Comparison of ENCODE assay signal across 12 cellular contexts in the genomic region with DNA sequence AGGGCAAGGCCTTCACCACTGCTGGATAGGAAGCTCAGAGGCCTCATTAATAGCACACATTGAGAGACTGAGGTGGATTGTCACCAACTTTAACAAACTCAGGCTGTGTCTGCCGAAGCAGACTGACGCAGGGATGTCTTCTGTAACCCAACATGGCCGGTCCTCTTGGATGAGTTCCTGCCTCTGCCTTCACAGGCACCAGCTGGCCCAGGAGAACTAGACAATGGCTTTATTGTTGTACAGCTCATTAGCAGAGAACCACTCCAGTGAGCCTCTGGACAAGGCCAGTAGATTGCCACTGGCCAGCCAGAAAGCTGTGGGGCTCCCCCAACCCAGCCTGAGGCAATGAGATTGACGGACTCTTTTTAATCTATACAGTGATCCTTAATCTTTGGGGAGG. TPM values are rescaled to one million over a fixed set of nuclear protein-coding genes. Genes with fewer than 3 reads are reported as not detected.
DNase-seq lines count a peak whose midpoint lies in the region; ATAC-seq and TF ChIP-seq lines count a peak whose summit lies in the region.
"Had no signal": no experiment of that assay in that cellular context is flagged by ENCODE, and none has a peak within 500 bp of the region (broad histone marks: within the 10 kb centered on the region; RNA-seq: fewer than 3 reads in every experiment).

No MANE protein-coding gene starts in this region.

- DNase-seq in NCI-H146 (lab: John Stamatoyannopoulos, UW) = peak; percentile 45
- no peak for DNase-seq in NCI-H146 treated with DMSO at 0.1 percent for 48 hours (lab: John Stamatoyannopoulos, UW; ENCODE audit: unreplicated experiment)
- DNase-seq in body of pancreas = peak; percentile 25 to 54 (median 46)
- DNase-seq in substantia nigra (lab: John Stamatoyannopoulos, UW) = peak in 47 of 49 donors; percentile 13 to 90 (median 68)
- DNase-seq in GM03348 (ENCODE audit: low spot score) = no peak
- no peak for DNase-seq in MG63
- DNase-seq in iPS-NIHi11 (ENCODE audit: low spot score) = no peak
- DNase-seq: EL, NCI-H446 had no signal

- TF ChIP-seq POLR2A in body of pancreas (IDR thresholded peaks at IDR 0.05) = no peak

- WGBS in body of pancreas, 2 donors = 64 to 85% methylated on average over 3 to 4 of the region's 4 CpGs

- peak overlapping the region in 3 of 4 donors; percentile 39 to 65 (median 62) for H3K27ac ChIP-seq in body of pancreas
- H3K27ac ChIP-seq in layer of hippocampus (ENCODE audit: low read depth, low read length) = peak overlapping the region; percentile 59
- peak overlapping the region; percentile 24 for H3K27ac ChIP-seq in substantia nigra (ENCODE audit: low read depth, low read length, poor library complexity, severe bottlenecking)

- H3K4me3 ChIP-seq in body of pancreas = no peak overlapping the region
- H3K4me3 ChIP-seq in MG63 = no peak overlapping the region

- peaks cover 30% of the 10 kb centered on the region for H3K4me1 ChIP-seq in body of pancreas

- H3K36me3 ChIP-seq in body of pancreas (replicated peaks in 1 of 2; ENCODE audit: insufficient read depth in 1 of 2, low read depth in 2 of 2) (peaks cover 0 to 2% of the 10 kb centered on the region in 2 donors), MG63 (peaks cover 5% of the 10 kb centered on the region)

- ATAC-seq in body of pancreas = peak; percentile 69

- no peaks in the 10 kb centered on the region for H3K9me3 ChIP-seq in body of pancreas
- no peaks in the 10 kb centered on the region for H3K9me3 ChIP-seq in MG63

- no peaks in the 10 kb centered on the region for H3K27me3 ChIP-seq in body of pancreas
- no peaks in the 10 kb centered on the region for H3K27me3 ChIP-seq in layer of hippocampus (ENCODE audit: control insufficient read depth, insufficient read depth, low read length)
- H3K27me3 ChIP-seq in MG63 = no peaks in the 10 kb centered on the region

- no peak for TF ChIP-seq CTCF in body of pancreas (IDR thresholded peaks at IDR 0.05)

- intact Hi-C loops in body of pancreas (cut with DNase I) = no loop called here

RNA-seq across cellular contexts. Expression of gene NODAL, which starts 9.4 kb away (rescaled TPM):
- total RNA-seq in body of pancreas = not detected
- not detected in 2 replicates for total RNA-seq in MG63 (2014; rRNA removed; shearing (Covaris generic); ENCODE audit: low replicate concordance)
- total RNA-seq: H4, lung microvascular endothelial cell had no signal

RNA-seq across cellular contexts. Expression of gene EIF4EBP2, which starts 28.2 kb away (rescaled TPM):
- 10 to 100 TPM; 44.9 to 47.1 TPM for total RNA-seq in body of pancreas
- 5.1 and 6.1 TPM in 2 replicates for total RNA-seq in MG63 (2014; rRNA removed; shearing (Covaris generic); ENCODE audit: low replicate concordance)

RNA-seq across cellular contexts. Expression of gene PALD1, which starts 46.5 kb away (rescaled TPM):
- 10 to 100 TPM in 1 of 2 donors, 1 to 10 TPM in 1; 4.9 to 11.7 TPM for total RNA-seq in body of pancreas
- total RNA-seq in MG63 (2014; rRNA removed; shearing (Covaris generic); ENCODE audit: low replicate concordance) = 5.3 and 7.8 TPM in 2 replicates

RNA-seq across cellular contexts. Expression of gene LRRC20, which starts 49.7 kb away (rescaled TPM):
- 1 to 10 TPM in 1 of 2 donors, under 1 TPM in 1; 0.66 to 1.6 TPM for total RNA-seq in body of pancreas
- 15.8 and 48.2 TPM in 2 replicates for total RNA-seq in MG63 (2014; rRNA removed; shearing (Covaris generic); ENCODE audit: low replicate concordance)

Comparison
In these comparisons a context has a peak if more than half of its experiments do, and no peak if none do; other contexts are left out.
1. DNase-seq: peak in NCI-H146 (single experiment), body of pancreas (4 of 4) and substantia nigra (47 of 49); none in NCI-H146 treated with DMSO at 0.1 percent for 48 hours (single experiment), GM03348 (single experiment), MG63 (single experiment) and iPS-NIHi11 (single experiment).
2. Peak in every context shown above with its lines, with median percentiles within 50 percentile points of each other: H3K27ac ChIP-seq.